In genomic region chr3:152320201-152320617, GRCh38 we compare ENCODE assay signal across 9 cellular contexts. TPM values are rescaled to one million over a fixed set of nuclear protein-coding genes. Genes with fewer than 3 reads are reported as not detected.
DNase-seq lines count a peak whose midpoint lies in the region; ATAC-seq and TF ChIP-seq lines count a peak whose summit lies in the region.
"Had no signal": no experiment of that assay in that cellular context is flagged by ENCODE, and none has a peak within 500 bp of the region (broad histone marks: within the 10 kb centered on the region; RNA-seq: fewer than 3 reads in every experiment).

No MANE protein-coding gene starts in this region.

- H3K36me3 ChIP-seq in gastrocnemius medialis (no peaks in the 10 kb centered on the region), colonic mucosa (no peaks in the 10 kb centered on the region), PC-9 (ENCODE audit: low read depth) (peaks cover 8% of the 10 kb centered on the region; the same call in 1 of the 2 replicates)

- POLR2A ChIA-PET in PC-9 (lab: Charles Lee; ENCODE audit: unreplicated experiment) = no interaction called here

- H3K4me3 ChIP-seq in fibroblast of pulmonary artery (replicated peaks; ENCODE audit: low read depth, low read length) = no peak overlapping the region
- peak overlapping the region; percentile 3 to 21 (median 14) for H3K4me3 ChIP-seq in gastrocnemius medialis
- H3K4me3 ChIP-seq in colonic mucosa = no peak overlapping the region
- no peak overlapping the region for H3K4me3 ChIP-seq in PC-9

- H3K27ac ChIP-seq in gastrocnemius medialis = peak overlapping the region; percentile 75 to 95 (median 92)
- H3K27ac ChIP-seq in colonic mucosa = no peak overlapping the region
- H3K27ac ChIP-seq in PC-9 = no peak overlapping the region

- DNase-seq in HCEC 1CT (peak; percentile 34), RPMI7951 (ENCODE audit: low read depth) (peak; percentile 40), fibroblast of pulmonary artery (ENCODE audit: low read depth) (peak; percentile 67), gastrocnemius medialis (no peak), colonic mucosa (no peak), PC-9 (no peak)
- DNase-seq: activated CD8-positive, alpha-beta memory T cell treated with anti-CD3 and anti-CD28 coated beads for 24 hours had no signal

- intact Hi-C loops in gastrocnemius medialis (cut with DNase I; ENCODE audit: low total_unique reads) = no loop called here
- intact Hi-C loops in colonic mucosa (cut with DNase I) = no loop called here
- intact Hi-C loops in PC-9 (cut with micrococcal nuclease; ENCODE audit: unreplicated experiment) = no loop called here

- TF ChIP-seq POLR2A in gastrocnemius medialis (IDR thresholded peaks at IDR 0.05) = no peak

- TF ChIP-seq CTCF in fibroblast of pulmonary artery (IDR thresholded peaks at IDR 0.05; ENCODE audit: low read length, missing control alignments) (no peak), gastrocnemius medialis (IDR thresholded peaks at IDR 0.05 in 4 of 5, conservative IDR thresholded peaks at IDR 0.05 in 1 of 5) (no peak), colonic mucosa (IDR thresholded peaks at IDR 0.05) (no peak), PC-9 (conservative IDR thresholded peaks at IDR 0.05) (no peak)

- no peak overlapping the region for H3K4me2 ChIP-seq in PC-9

- no peak overlapping the region for H3K9ac ChIP-seq in colonic mucosa (ENCODE audit: low read depth in 2 of 2, low read length in 2 of 2)

- H3K9me3 ChIP-seq in gastrocnemius medialis (no peaks in the 10 kb centered on the region), colonic mucosa (no peaks in the 10 kb centered on the region), PC-9 (ENCODE audit: insufficient read depth, low read depth) (no peaks in the 10 kb centered on the region)

- H3K79me2 ChIP-seq in PC-9 (ENCODE audit: low read depth) = peaks cover 85% of the 10 kb centered on the region

- H4K20me1 ChIP-seq in PC-9 (ENCODE audit: insufficient read depth) = no peaks in the 10 kb centered on the region

- H3K4me1 ChIP-seq in gastrocnemius medialis (peaks cover 91 to 96% of the 10 kb centered on the region in 2 donors), colonic mucosa (peaks cover 5% of the 10 kb centered on the region), PC-9 (replicated peaks; ENCODE audit: insufficient read depth) (no peaks in the 10 kb centered on the region)

- H3F3A ChIP-seq in PC-9 (ENCODE audit: insufficient read depth, low read depth) = peaks cover 10% of the 10 kb centered on the region; the same call in 1 of the 2 replicates

- no peak overlapping the region for H2AFZ ChIP-seq in PC-9

- BruUV-seq in PC-9 (replicated peaks; lab: Mats Ljungman, UMichigan) = no TSS peak

- ATAC-seq in gastrocnemius medialis (peak in 1 of 2 donors; percentile 14), HG02571 (IDR thresholded peaks at IDR 0.05; ENCODE audit: unreplicated experiment) (no peak), HG03457 (IDR thresholded peaks at IDR 0.05; ENCODE audit: unreplicated experiment) (no peak)

- CTCF ChIA-PET in PC-9 (lab: Charles Lee) = interaction anchor here (0.6 kb wide), 1 partner anchor 19 kb away, joined by 3 read pairs; no protein-coding TSS in a partner anchor

- in situ Hi-C loops in gastrocnemius medialis (cut with MboI; ENCODE audit: low sequenced_read_pairs in 4 of 4) = no loop called here

- H3K9me2 ChIP-seq in PC-9 (ENCODE audit: insufficient read depth) = peaks cover 4% of the 10 kb centered on the region; the same call in 1 of the 2 replicates

- H3K27me3 ChIP-seq in gastrocnemius medialis (no peaks in the 10 kb centered on the region), colonic mucosa (no peaks in the 10 kb centered on the region), PC-9 (ENCODE audit: insufficient read depth, low read depth) (no peaks in the 10 kb centered on the region)

RNA-seq across cellular contexts. Expression of gene MBNL1, which starts 51.5 kb away (rescaled TPM):
- total RNA-seq in RPMI7951 (2014; rRNA removed; shearing (Covaris generic)) = 249 and 318 TPM in 2 replicates
- total RNA-seq in gastrocnemius medialis (100 to 1,000 TPM; 519 to 597 (median 557) TPM), colonic mucosa (100 to 1,000 TPM; 149 to 191 TPM), PC-9 (2021) (122 and 176 TPM in 2 replicates)

Comparison
In these comparisons a context has a peak if more than half of its experiments do, and no peak if none do; other contexts are left out.
1. DNase-seq: peak in HCEC 1CT (single experiment), RPMI7951 (single experiment) and fibroblast of pulmonary artery (single experiment); none in gastrocnemius medialis (0 of 2), colonic mucosa (single experiment) and PC-9 (0 of 2).
2. H3K4me3 ChIP-seq: peak in gastrocnemius medialis (4 of 4); none in fibroblast of pulmonary artery (single experiment), colonic mucosa (single experiment) and PC-9 (single experiment).
3. H3K27ac ChIP-seq: peak in gastrocnemius medialis (4 of 4); none in colonic mucosa (single experiment) and PC-9 (single experiment).